Comparison of ENCODE assay signal across 23 cellular contexts in the genomic region with DNA sequence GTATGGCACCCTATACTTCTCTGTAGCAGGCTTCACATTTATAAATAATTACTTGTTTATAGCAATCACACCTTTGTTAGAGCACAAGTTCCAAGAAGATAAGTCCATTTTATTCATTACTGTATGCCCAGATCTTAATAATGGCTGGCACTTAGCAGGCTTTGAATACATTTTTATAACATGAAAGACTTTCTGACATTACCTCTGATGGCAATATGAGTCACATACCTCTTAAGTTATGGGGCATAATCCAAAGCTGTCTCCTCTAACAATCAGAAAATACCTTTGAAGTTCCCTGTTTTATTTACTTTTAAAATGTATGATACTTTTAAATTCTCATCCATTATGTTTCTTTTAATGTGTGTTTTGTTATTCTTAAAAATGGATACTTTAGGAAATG. TPM values are rescaled to one million over a fixed set of nuclear protein-coding genes. Genes with fewer than 3 reads are reported as not detected.
DNase-seq lines count a peak whose midpoint lies in the region; ATAC-seq and TF ChIP-seq lines count a peak whose summit lies in the region.
"Had no signal": no experiment of that assay in that cellular context is flagged by ENCODE, and none has a peak within 500 bp of the region (broad histone marks: within the 10 kb centered on the region; RNA-seq: fewer than 3 reads in every experiment).

No MANE protein-coding gene starts in this region.

- H3K9ac ChIP-seq in PC-3 (ENCODE audit: low read length) (no peak overlapping the region), H9 (ENCODE audit: extremely low read depth, insufficient read length, low read length) (no peak overlapping the region)
- H3K9ac ChIP-seq: BLaER1 treated with 17β-estradiol and CSF1 and Interleukin-3, amounts not matched to agents 10 nM and 100 nM had no signal

- BruUV-seq in PC-3 (replicated peaks; lab: Mats Ljungman, UMichigan) = no TSS peak

- H3K27me3 ChIP-seq in PC-3 (ENCODE audit: low read length) (no peaks in the 10 kb centered on the region), H9 (ENCODE audit: insufficient read depth, low read length) (no peaks in the 10 kb centered on the region)
- H3K27me3 ChIP-seq: BE2C; BLaER1 treated with 17β-estradiol and CSF1 and Interleukin-3, amounts not matched to agents 10 nM and 100 nM had no signal

- no peaks in the 10 kb centered on the region for H3F3A ChIP-seq in PC-3 (ENCODE audit: low read length, unreplicated experiment)

- no peak overlapping the region for H3K18ac ChIP-seq in H9 (ENCODE audit: insufficient read length, low read depth, low read length)

- no peak overlapping the region for H3K4ac ChIP-seq in H9 (ENCODE audit: low read depth, low read length)

- no peak overlapping the region for H3K23ac ChIP-seq in H9 (ENCODE audit: insufficient read length, low read depth, low read length)

- peak; percentile 66 for ATAC-seq in PC-3
- ATAC-seq: A549, GM12878, GM23338 had no signal

- H3K9me3 Mint-ChIP-seq in H9 (no peaks in the 10 kb centered on the region), chondrocyte (ENCODE audit: low read depth) (no peaks in the 10 kb centered on the region)
- H3K9me3 Mint-ChIP-seq: CD4-positive, alpha-beta T cell; CD8-positive, alpha-beta memory T cell; GM23338; HFFc6 had no signal

- H3K4me2 ChIP-seq in PC-3 (ENCODE audit: low read length) (no peak overlapping the region), H9 (ENCODE audit: insufficient read depth, insufficient read length, low read length) (no peak overlapping the region)
- H3K4me2 ChIP-seq: A549; BLaER1 treated with 17β-estradiol and CSF1 and Interleukin-3, amounts not matched to agents 10 nM and 100 nM; GM23338 had no signal

- no peaks in the 10 kb centered on the region for H3K9me3 ChIP-seq in PC-3 (ENCODE audit: low read length)
- no peaks in the 10 kb centered on the region for H3K9me3 ChIP-seq in H9 (ENCODE audit: control insufficient read depth, low read depth, low read length)
- H3K9me3 ChIP-seq: A549, BE2C, HAP-1 had no signal

- no peak overlapping the region for H2BK20ac ChIP-seq in H9 (ENCODE audit: low read depth, low read length, poor library complexity, severe bottlenecking)

- no peaks in the 10 kb centered on the region for H3K9me2 ChIP-seq in PC-3 (replicated peaks; ENCODE audit: low read length)

- no peak overlapping the region for H4K5ac ChIP-seq in H9 (ENCODE audit: insufficient read length, low read depth, low read length)

- no peak overlapping the region for H3K27ac Mint-ChIP-seq in H9
- H3K27ac Mint-ChIP-seq in chondrocyte (ENCODE audit: unreplicated experiment) = no peak overlapping the region
- H3K27ac Mint-ChIP-seq: CD4-positive, alpha-beta T cell; GM23338; HFFc6 had no signal

- H3K27me3 Mint-ChIP-seq in H9 (ENCODE audit: low read depth) (no peaks in the 10 kb centered on the region; the same call in 1 of the 2 replicates), chondrocyte (ENCODE audit: low read depth) (no peaks in the 10 kb centered on the region)
- H3K27me3 Mint-ChIP-seq: CD8-positive, alpha-beta memory T cell had no signal

- no peak overlapping the region for H2BK15ac ChIP-seq in H9 (ENCODE audit: low read depth, low read length)

- H3K79me1 ChIP-seq in H9 (ENCODE audit: insufficient read depth, low read depth, low read length, poor library complexity, severe bottlenecking) = no peaks in the 10 kb centered on the region

- DNase-seq in DMS53 (lab: John Stamatoyannopoulos, UW) (peak; percentile 5), DMS53 treated with DMSO at 0.1 percent for 48 hours (lab: John Stamatoyannopoulos, UW; ENCODE audit: unreplicated experiment) (no peak), PC-3 (peak; percentile 23), epithelial cell of esophagus (ENCODE audit: low read depth) (peak; percentile 8), NCI-H146 treated with DMSO at 0.1 percent for 48 hours (lab: John Stamatoyannopoulos, UW; ENCODE audit: unreplicated experiment) (no peak), H9 (no peak), chondrocyte (ENCODE audit: low spot score) (no peak)
- DNase-seq: ACHN; AML-193; BE2C; CD4-positive, alpha-beta T cell; CD8-positive, alpha-beta memory T cell; DMS 273 treated with DMSO at 0.1 percent for 48 hours; DND-41; HFFc6 had no signal

- H3K4me3 ChIP-seq in PC-3 (ENCODE audit: low read length) = no peak overlapping the region
- H3K4me3 ChIP-seq in epithelial cell of esophagus (ENCODE audit: low read length) = no peak overlapping the region
- H3K4me3 ChIP-seq: A549; BLaER1 treated with 17β-estradiol and CSF1 and Interleukin-3, amounts not matched to agents 10 nM and 100 nM; GM12878; GM23338; HAP-1 had no signal

- H4K20me1 ChIP-seq in PC-3 (ENCODE audit: low read length) = no peaks in the 10 kb centered on the region
- no peaks in the 10 kb centered on the region for H4K20me1 ChIP-seq in H9 (ENCODE audit: control insufficient read depth, insufficient read depth, insufficient read length)
- H4K20me1 ChIP-seq: BLaER1 treated with 17β-estradiol and CSF1 and Interleukin-3, amounts not matched to agents 10 nM and 100 nM had no signal

- H3K4me1 ChIP-seq in PC-3 (ENCODE audit: insufficient read depth, low read length) (peaks cover 5% of the 10 kb centered on the region), H9 (ENCODE audit: insufficient read depth, low read length) (no peaks in the 10 kb centered on the region)
- H3K4me1 ChIP-seq: A549, BE2C had no signal

- H2BK5ac ChIP-seq in H9 (ENCODE audit: insufficient read length, low read length) = no peak overlapping the region

- H2AFZ ChIP-seq in PC-3 (ENCODE audit: low read length) (no peak overlapping the region), H9 (ENCODE audit: low read length) (no peak overlapping the region)
- H2AFZ ChIP-seq: GM23338 had no signal

- TF ChIP-seq CTCF in PC-3 (conservative IDR thresholded peaks at IDR 0.05; ENCODE audit: low read depth, low read length) (no peak), epithelial cell of esophagus (IDR thresholded peaks at IDR 0.05; ENCODE audit: insufficient read depth, low read depth, low read length, missing control alignments) (no peak), H9 (conservative IDR thresholded peaks at IDR 0.05) (no peak), chondrocyte (IDR thresholded peaks at IDR 0.05) (no peak)

- intact Hi-C loops in PC-3 (cut with micrococcal nuclease) = no loop called here

- POLR2A ChIA-PET in PC-3 (lab: Charles Lee; ENCODE audit: unreplicated experiment) = no interaction called here

- H3K14ac ChIP-seq in H9 (ENCODE audit: insufficient read depth, low read length) = no peak overlapping the region

- H3K36me3 Mint-ChIP-seq in H9 (ENCODE audit: insufficient read depth in 1 of 3, low read depth in 3 of 3) = no peaks in the 10 kb centered on the region; a peak in 1 of 7 replicates
- H3K36me3 Mint-ChIP-seq in chondrocyte (ENCODE audit: low read depth) = peaks cover 16% of the 10 kb centered on the region

- no peak overlapping the region for H2AK5ac ChIP-seq in H9 (ENCODE audit: insufficient read length, low read length)

- no peaks in the 10 kb centered on the region for H3K23me2 ChIP-seq in H9 (ENCODE audit: insufficient read length, low read depth, low read length, poor library complexity, severe bottlenecking)

- H4K91ac ChIP-seq in H9 (ENCODE audit: insufficient read length, low read depth, low read length) = no peak overlapping the region

- H3K4me1 Mint-ChIP-seq in H9 = peaks cover 4 to 8% of the 10 kb centered on the region in 2 experiments
- peaks cover 5% of the 10 kb centered on the region for H3K4me1 Mint-ChIP-seq in chondrocyte (ENCODE audit: low read depth)
- H3K4me1 Mint-ChIP-seq: CD8-positive, alpha-beta memory T cell had no signal

- no peak overlapping the region for H2BK12ac ChIP-seq in H9 (ENCODE audit: insufficient read length, low read depth, low read length)

- H3K4me3 Mint-ChIP-seq in H9 = no peak overlapping the region
- no peak overlapping the region for H3K4me3 Mint-ChIP-seq in chondrocyte (ENCODE audit: unreplicated experiment)
- H3K4me3 Mint-ChIP-seq: CD14-positive monocyte; CD4-positive, alpha-beta T cell; CD8-positive, alpha-beta memory T cell; GM23338; HFFc6 had no signal

- H3K36me3 ChIP-seq in PC-3 (ENCODE audit: low read depth, low read length) = no peaks in the 10 kb centered on the region
- H3K36me3 ChIP-seq: HAP-1 had no signal

- no peak overlapping the region for H2BK120ac ChIP-seq in H9 (ENCODE audit: low read depth, low read length, poor library complexity, severe bottlenecking)

- no peaks in the 10 kb centered on the region for H3K79me2 ChIP-seq in PC-3 (ENCODE audit: low read length)
- no peaks in the 10 kb centered on the region for H3K79me2 ChIP-seq in H9 (ENCODE audit: insufficient read depth, low read length)

- no peak overlapping the region for H4K8ac ChIP-seq in H9 (replicated peaks; ENCODE audit: insufficient read length, low read depth, low read length)

- CTCF ChIA-PET in PC-3 (lab: Charles Lee) = no interaction called here

- no peak overlapping the region for H3T11ph ChIP-seq in H9 (ENCODE audit: low read length)

- H3K56ac ChIP-seq in H9 (ENCODE audit: insufficient read length, low read depth, low read length) = no peak overlapping the region

- H3K27ac ChIP-seq in PC-3 (ENCODE audit: low read length) = no peak overlapping the region
- H3K27ac ChIP-seq in H9 (ENCODE audit: insufficient read length, low read depth, low read length) = no peak overlapping the region
- H3K27ac ChIP-seq: 22Rv1; A549; BLaER1 treated with 17β-estradiol and CSF1 and Interleukin-3, amounts not matched to agents 10 nM and 100 nM had no signal

RNA-seq across cellular contexts. Expression of a gene that starts 12.2 kb away (rescaled TPM):
- total RNA-seq in PC-3 (2014; rRNA removed) (not detected in 2 replicates), H9 (2021) (not detected in 2 replicates), chondrocyte (19.9 to 59.0 TPM (median 53.5 TPM) in 3 replicates)
- total RNA-seq: CD4-positive, alpha-beta T cell; CD8-positive, alpha-beta memory T cell; GM12878; GM23338; H4; HFFc6 had no signal

RNA-seq across cellular contexts. Expression of a gene that starts 16.0 kb away (rescaled TPM):
- 33.2 and 38.8 TPM in 2 replicates for total RNA-seq in PC-3 (2014; rRNA removed)
- total RNA-seq in H9 (2021) = 13.5 and 14.7 TPM in 2 replicates
- total RNA-seq in chondrocyte = 18.5 to 23.9 TPM (median 20.0 TPM) in 3 replicates

RNA-seq across cellular contexts. Expression of a gene that starts 52.6 kb away (rescaled TPM):
- total RNA-seq in PC-3 (2014; rRNA removed) (111 and 139 TPM in 2 replicates), H9 (2021) (278 and 298 TPM in 2 replicates), chondrocyte (24.0 to 31.0 TPM (median 27.7 TPM) in 3 replicates)

Comparison
In these comparisons a context has a peak if more than half of its experiments do, and no peak if none do; other contexts are left out.
1. DNase-seq: peak in DMS53 (single experiment), PC-3 (single experiment) and epithelial cell of esophagus (single experiment); none in DMS53 treated with DMSO at 0.1 percent for 48 hours (single experiment), NCI-H146 treated with DMSO at 0.1 percent for 48 hours (single experiment), H9 (single experiment) and chondrocyte (single experiment).
2. RNA of a gene that starts 12.2 kb away (total RNA-seq): 19.9 to 59.0 TPM in chondrocyte; not detected in PC-3 and not detected in H9; every median in the first group is over 10 times any median in the second.